ENCODE assay signal across 9 cellular contexts in the genomic region with DNA sequence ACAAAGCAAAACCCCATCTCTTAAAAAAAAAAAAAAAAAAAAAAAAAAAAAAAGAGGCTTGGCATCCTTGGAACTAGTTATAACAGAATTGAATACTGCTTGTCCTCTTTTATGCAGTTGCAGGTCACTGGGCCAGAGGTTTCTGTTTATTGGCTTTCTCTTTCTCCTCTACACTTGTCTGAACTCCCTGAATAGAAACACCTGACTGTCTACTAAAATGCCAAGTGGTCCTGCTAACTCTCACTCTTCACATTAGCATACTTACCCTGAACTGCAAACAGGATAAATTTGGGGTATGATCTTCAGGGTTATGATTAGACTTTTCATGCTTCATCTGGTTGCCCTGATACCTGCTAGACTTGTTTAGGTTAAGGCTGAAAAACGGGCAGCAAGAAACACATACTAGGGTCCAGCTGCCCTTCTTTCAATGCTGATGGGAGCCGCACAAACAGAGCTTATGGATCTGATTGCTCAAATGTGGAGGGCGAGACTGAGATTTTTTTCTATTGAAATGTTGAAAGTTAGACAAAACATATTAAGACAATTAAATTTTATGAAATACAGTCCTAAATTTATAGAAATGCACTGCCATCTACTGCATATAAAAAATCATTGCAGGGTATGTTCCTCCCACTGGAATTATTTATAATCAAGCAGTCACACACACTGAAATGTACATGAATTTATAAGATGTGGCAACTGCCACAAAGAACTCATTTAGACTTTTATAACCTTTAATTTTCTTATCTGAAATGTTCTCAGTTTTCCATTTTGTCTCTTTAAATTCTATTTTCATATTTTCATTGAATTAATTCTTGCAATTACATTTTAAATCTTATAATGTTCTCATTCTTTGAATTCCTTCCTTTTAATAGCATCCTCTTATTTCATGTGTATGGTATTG. TPM values are rescaled to one million over a fixed set of nuclear protein-coding genes. Genes with fewer than 3 reads are reported as not detected.
DNase-seq lines count a peak whose midpoint lies in the region; FAIRE-seq and TF ChIP-seq lines count a peak whose summit lies in the region.
"Had no signal": no experiment of that assay in that cellular context is flagged by ENCODE, and none has a peak within 500 bp of the region (broad histone marks: within the 10 kb centered on the region; RNA-seq: fewer than 3 reads in every experiment).

No MANE protein-coding gene starts in this region.

- in situ Hi-C loops in ACHN (cut with HindIII; ENCODE audit: low pct_ligation_motif_present, low pct_unique_long_range_greater_than_20kb, low sequenced_read_pairs): no loop called here

- no peak overlapping the region for H3K4ac ChIP-seq in neuronal stem cell (ENCODE audit: low read length)

- H3K4me1 ChIP-seq in neuronal stem cell (ENCODE audit: control insufficient read depth in 2 of 2, insufficient read depth in 1 of 2, low read depth in 1 of 2, low read length in 2 of 2): no peaks in the 10 kb centered on the region
- H3K4me1 ChIP-seq: SJCRH30 had no signal

- no peak overlapping the region for H2BK120ac ChIP-seq in neuronal stem cell (ENCODE audit: low read depth, low read length)

- no peak overlapping the region for H3K18ac ChIP-seq in neuronal stem cell (ENCODE audit: low read length)

- H4K91ac ChIP-seq in neuronal stem cell (ENCODE audit: low read depth, low read length, poor library complexity): no peak overlapping the region

- peaks cover 4 to 8% of the 10 kb centered on the region in 2 donors for H3K9me3 ChIP-seq in neuronal stem cell (replicated peaks in 1 of 2; ENCODE audit: control insufficient read depth in 2 of 2, insufficient read depth in 1 of 2, low read depth in 1 of 2, low read length in 2 of 2)
- H3K9me3 ChIP-seq: SJCRH30 had no signal

- no peak overlapping the region for H3K14ac ChIP-seq in neuronal stem cell (ENCODE audit: low read length)

- no peak for FAIRE-seq in GM12892 (lab: Jason Lieb, UNC)

- no peak overlapping the region for H3K4me3 ChIP-seq in neuronal stem cell (ENCODE audit: low read length in 2 of 2)
- H3K4me3 ChIP-seq: SJCRH30 had no signal

- WGBS in neuronal stem cell (ENCODE audit: extremely low coverage in 2 of 2, insufficient read length in 2 of 2, insufficient replicate concordance in 1 of 2), 2 donors: no CpG with 5 or more reads among the region's 3 CpGs

- no peak overlapping the region for H2BK12ac ChIP-seq in neuronal stem cell (ENCODE audit: low read length)

- no peak overlapping the region for H2BK5ac ChIP-seq in neuronal stem cell (ENCODE audit: low read length)

- H3K9ac ChIP-seq in neuronal stem cell (ENCODE audit: low read depth, low read length, poor library complexity): no peak overlapping the region

- H3K36me3 ChIP-seq in neuronal stem cell (replicated peaks in 1 of 2; ENCODE audit: control insufficient read depth in 2 of 2, insufficient read depth in 2 of 2, low read length in 2 of 2): peaks cover 8 to 47% of the 10 kb centered on the region in 2 donors

- H2BK15ac ChIP-seq in neuronal stem cell (ENCODE audit: low read length): no peak overlapping the region

- no peak overlapping the region for H2AFZ ChIP-seq in neuronal stem cell (ENCODE audit: low read length)

- H2AK5ac ChIP-seq in neuronal stem cell (ENCODE audit: low read depth, low read length): no peak overlapping the region

- DNase-seq in ACHN: peak; percentile 35
- DNase-seq in HCEC 1CT: peak; percentile 23
- peak; percentile 14 for DNase-seq in amniotic stem cell (lab: John Stamatoyannopoulos, UW)
- DNase-seq in iris pigment epithelial cell (ENCODE audit: low read depth): peak; percentile 43
- DNase-seq in NCI-H128 (lab: John Stamatoyannopoulos, UW; ENCODE audit: unreplicated experiment): no peak
- DNase-seq in GM12892 (ENCODE audit: insufficient read length): no peak
- DNase-seq in activated effector memory CD4-positive, alpha-beta T cell treated with Interleukin-2 at 50 U/mL for 16 hours: no peak
- no peak for DNase-seq in neuronal stem cell (ENCODE audit: low spot score)

- TF ChIP-seq POLR2A in GM12892 (IDR thresholded peaks at IDR 0.05; ENCODE audit: low read depth, low read length): no peak

- no peak overlapping the region for H3K27ac ChIP-seq in neuronal stem cell (replicated peaks; ENCODE audit: low read length)
- H3K27ac ChIP-seq: SJCRH30 had no signal

- H3K23ac ChIP-seq in neuronal stem cell (ENCODE audit: low read depth, low read length, poor library complexity): no peak overlapping the region

- H4K8ac ChIP-seq in neuronal stem cell (ENCODE audit: low read depth, low read length): no peak overlapping the region

- H3K4me2 ChIP-seq in neuronal stem cell (ENCODE audit: insufficient read depth, low read length, poor library complexity, severe bottlenecking): no peak overlapping the region

- no peaks in the 10 kb centered on the region for H3K27me3 ChIP-seq in neuronal stem cell (ENCODE audit: control insufficient read depth in 3 of 3, insufficient read depth in 3 of 3, low read depth in 1 of 3, low read length in 3 of 3)
- H3K27me3 ChIP-seq: SJCRH30 had no signal

- no peaks in the 10 kb centered on the region for H3K79me1 ChIP-seq in neuronal stem cell (ENCODE audit: low read depth, low read length)

RNA-seq across cellular contexts. Expression of gene GTF3C3, which starts 40.8 kb away (rescaled TPM):
- polyA plus RNA-seq in GM12892 (2012; ENCODE audit: missing spikeins): 32.4 TPM
- polyA plus RNA-seq in neuronal stem cell (2013, experiment 1 of 2): 29.7 TPM
- 29.8 TPM for polyA plus RNA-seq in neuronal stem cell (2013, experiment 2 of 2)

RNA-seq across cellular contexts. Expression of gene C2orf66, which starts 50.4 kb away (rescaled TPM):
- not detected for polyA plus RNA-seq in GM12892 (2012; ENCODE audit: missing spikeins)
- polyA plus RNA-seq in neuronal stem cell (2013, experiment 1 of 2): 0.08 TPM
- 0.04 TPM for polyA plus RNA-seq in neuronal stem cell (2013, experiment 2 of 2)

Comparison
In these comparisons a context has a peak if more than half of its experiments do, and no peak if none do; other contexts are left out.
1. DNase-seq: peak in ACHN (single experiment), HCEC 1CT (single experiment), amniotic stem cell (single experiment) and iris pigment epithelial cell (single experiment); none in NCI-H128 (single experiment), GM12892 (single experiment), activated effector memory CD4-positive, alpha-beta T cell treated with Interleukin-2 at 50 U/mL for 16 hours (single experiment) and neuronal stem cell (single experiment).